ENCODE assay signal across 8 cellular contexts in genomic region chrX:48835524-48836329, GRCh38. TPM values are rescaled to one million over a fixed set of nuclear protein-coding genes. Genes with fewer than 3 reads are reported as not detected.
DNase-seq lines count a peak whose midpoint lies in the region; ATAC-seq and TF ChIP-seq lines count a peak whose summit lies in the region.

Gene PCSK1N, minus strand, starts transcription at chrX:48835610. Its CDS starts 78 bp downstream, at chrX:48835532.

- no peak for TF ChIP-seq EP300 in stomach (IDR thresholded peaks at IDR 0.05)

- no peaks in the 10 kb centered on the region for H3K36me3 Mint-ChIP-seq in activated T-cell treated with anti-CD3 and anti-CD28 coated beads, Interleukin-2, amount 50 U/mL, for 4 hours (ENCODE audit: insufficient read depth)

- TF ChIP-seq POLR2A in stomach (IDR thresholded peaks at IDR 0.05) = no peak

- H3K27me3 Mint-ChIP-seq in activated T-cell treated with anti-CD3 and anti-CD28 coated beads, Interleukin-2, amount 50 U/mL, for 4 hours (ENCODE audit: low read depth) = peaks cover 33% of the 10 kb centered on the region

- H3K27me3 ChIP-seq in stomach = peaks cover 6 to 51% (median 45%) of the 10 kb centered on the region in 3 donors

- peaks cover 0 to 18% (median 6%) of the 10 kb centered on the region in 4 donors for H3K4me1 ChIP-seq in stomach

- 14 to 50% (median 43%) methylated on average over 9 to 33 of the region's 35 CpGs for WGBS in stomach, 5 donors

- no peaks in the 10 kb centered on the region for H3K9me3 ChIP-seq in iPS-18c (ENCODE audit: control insufficient read depth, insufficient read depth, low read length)
- peaks cover 0 to 14% (median 0%) of the 10 kb centered on the region in 4 donors for H3K9me3 ChIP-seq in stomach

- H3K4me3 ChIP-seq in iPS-18c (ENCODE audit: insufficient read depth, low read depth, low read length) (peak within 1 kb of the TSS; percentile 41), stomach (peak within 1 kb of the TSS; percentile 21 to 42 (median 30))

- intact Hi-C loops in stomach (cut with DNase I; ENCODE audit: low total_unique reads) = no loop called here

- peak; percentile 60 to 67 for ATAC-seq in activated T-cell treated with anti-CD3 and anti-CD28 coated beads, Interleukin-2, amount 50 U/mL, for 4 hours
- ATAC-seq in HG03039 (IDR thresholded peaks at IDR 0.05; ENCODE audit: unreplicated experiment) = no peak
- no peak for ATAC-seq in HG03175 (IDR thresholded peaks at IDR 0.05; ENCODE audit: unreplicated experiment)

- H3K4me3 Mint-ChIP-seq in activated T-cell treated with anti-CD3 and anti-CD28 coated beads, Interleukin-2, amount 50 U/mL, for 4 hours = peak within 1 kb of the TSS; percentile 81

- DNase-seq in DMS114 treated with DMSO at 0.1 percent for 48 hours (lab: John Stamatoyannopoulos, UW; ENCODE audit: unreplicated experiment) (peak; percentile 20), NCI-H2081 (lab: John Stamatoyannopoulos, UW) (peak; percentile 67 to 79), stomach (no peak), HuH-7.5 (ENCODE audit: low spot score) (no peak)
- DNase-seq in activated T-cell treated with anti-CD3 and anti-CD28 coated beads, Interleukin-2, amount 50 U/mL, for 4 hours = peak; percentile 42

- TF ChIP-seq CTCF in stomach (IDR thresholded peaks at IDR 0.05) = no peak

- H3K4me1 Mint-ChIP-seq in activated T-cell treated with anti-CD3 and anti-CD28 coated beads, Interleukin-2, amount 50 U/mL, for 4 hours (ENCODE audit: low read depth) = peaks cover 14% of the 10 kb centered on the region

- H3K9me3 Mint-ChIP-seq in activated T-cell treated with anti-CD3 and anti-CD28 coated beads, Interleukin-2, amount 50 U/mL, for 4 hours = no peaks in the 10 kb centered on the region

- no peaks in the 10 kb centered on the region for H3K36me3 ChIP-seq in stomach

- H3K27ac ChIP-seq in stomach = no peak within 1 kb of the TSS

RNA-seq across cellular contexts. Expression of gene PCSK1N, which starts in this region (rescaled TPM):
- total RNA-seq in activated T-cell treated with anti-CD3 and anti-CD28 coated beads, Interleukin-2, amount 50 U/mL, for 4 hours = 1 to 10 TPM; 2.8 to 3.4 (median 2.9) TPM
- 10 to 100 TPM in 2 of 5 donors, 1 to 10 TPM in 3; 1.3 to 46.6 (median 7.0) TPM for total RNA-seq in stomach
- polyA plus RNA-seq in stomach = 10 to 100 TPM; 12.4 to 15.3 (median 13.1) TPM

Comparison
In these comparisons a context has a peak if more than half of its experiments do, and no peak if none do; other contexts are left out.
1. DNase-seq: peak in DMS114 treated with DMSO at 0.1 percent for 48 hours (single experiment), NCI-H2081 (2 of 2) and activated T-cell treated with anti-CD3 and anti-CD28 coated beads, Interleukin-2, amount 50 U/mL, for 4 hours (single experiment); none in stomach (single experiment) and HuH-7.5 (single experiment).
2. ATAC-seq: peak in activated T-cell treated with anti-CD3 and anti-CD28 coated beads, Interleukin-2, amount 50 U/mL, for 4 hours (2 of 2); none in HG03039 (single experiment) and HG03175 (single experiment).